12 cellular contexts compared by ENCODE assay signal in the genomic region with DNA sequence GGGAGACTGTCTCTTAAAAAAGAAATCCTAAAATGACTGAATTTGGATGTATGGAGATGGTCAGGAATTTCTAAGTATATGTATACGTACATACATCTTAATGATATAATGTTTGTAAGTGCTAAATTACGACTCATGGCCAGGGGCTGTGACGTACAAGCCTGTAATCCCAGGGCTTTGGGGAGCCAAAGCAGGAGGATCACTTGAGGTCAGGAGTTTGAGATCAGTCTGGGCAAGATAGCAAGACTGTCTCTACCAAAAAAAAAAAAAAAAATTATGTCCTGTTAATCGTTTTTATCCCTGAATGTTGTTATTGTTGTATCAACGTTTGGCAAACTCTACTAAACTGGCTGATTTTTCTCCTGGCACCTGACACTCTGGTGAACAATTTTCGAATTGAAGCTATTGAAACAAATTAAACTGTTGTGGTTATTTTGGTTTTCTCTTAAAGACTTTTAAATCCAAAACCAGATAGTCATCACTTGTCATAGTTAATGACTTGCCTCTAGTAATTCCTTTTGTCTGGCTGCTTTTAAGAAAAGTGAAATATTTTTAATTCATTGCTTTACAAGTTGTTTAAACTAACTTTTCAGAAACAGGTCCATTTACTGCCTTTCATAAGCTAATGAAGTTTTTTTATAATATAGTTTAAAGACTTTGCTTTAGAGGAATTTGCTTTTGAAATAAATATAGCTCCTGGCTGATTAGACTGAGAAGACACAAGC. TPM values are rescaled to one million over a fixed set of nuclear protein-coding genes. Genes with fewer than 3 reads are reported as not detected.
DNase-seq lines count a peak whose midpoint lies in the region; ATAC-seq lines count a peak whose summit lies in the region.
"Had no signal": no experiment of that assay in that cellular context is flagged by ENCODE, and none has a peak within 500 bp of the region (broad histone marks: within the 10 kb centered on the region; RNA-seq: fewer than 3 reads in every experiment).

No MANE protein-coding gene starts in this region.

- no peak overlapping the region for H2BK12ac ChIP-seq in mesenchymal stem cell (ENCODE audit: low read length in 2 of 2)

- 61% methylated on average over 5 of the region's 6 CpGs for WGBS in mesenchymal stem cell

- no peak overlapping the region for H4K8ac ChIP-seq in mesenchymal stem cell (ENCODE audit: low read length)

- no peak overlapping the region for H2BK120ac ChIP-seq in mesenchymal stem cell (ENCODE audit: low read depth, low read length)

- peaks cover 1% of the 10 kb centered on the region for H3K36me3 Mint-ChIP-seq in IgD-negative memory B cell
- H3K36me3 Mint-ChIP-seq in activated naive CD4-positive, alpha-beta T cell treated with anti-CD3 and anti-CD28 coated beads, Interleukin-2, amount 50 U/mL, for 72 hours, result peaks cover 5 to 30% of the 10 kb centered on the region in 2 donors

- H3K9me3 Mint-ChIP-seq in IgD-negative memory B cell, result no peaks in the 10 kb centered on the region
- H3K9me3 Mint-ChIP-seq in activated naive CD4-positive, alpha-beta T cell treated with anti-CD3 and anti-CD28 coated beads, Interleukin-2, amount 50 U/mL, for 72 hours, result no peaks in the 10 kb centered on the region

- H3K18ac ChIP-seq in mesenchymal stem cell (ENCODE audit: low read depth in 1 of 2, low read length in 2 of 2), result no peak overlapping the region

- H3K4me1 Mint-ChIP-seq in IgD-negative memory B cell, result peaks cover 37 to 49% (median 43%) of the 10 kb centered on the region in 3 donors

- 0 out of 22 replicates have a peak overlapping the region, but pooled peaks of 1 of the 11 experiments have one; percentile 17 for H3K9ac ChIP-seq in BLaER1 treated with 17β-estradiol and CSF1 and Interleukin-3, amounts not matched to agents 10 nM and 100 nM
- H3K9ac ChIP-seq in mesenchymal stem cell (ENCODE audit: low read length), result peak overlapping the region; percentile 63

- H4K20me1 ChIP-seq in BLaER1 treated with 17β-estradiol and CSF1 and Interleukin-3, amounts not matched to agents 10 nM and 100 nM, result peaks cover 100% of the 10 kb centered on the region in 11 experiments

- H2BK5ac ChIP-seq in mesenchymal stem cell (ENCODE audit: low read depth, low read length, poor library complexity, severe bottlenecking), result no peak overlapping the region

- no peaks in the 10 kb centered on the region for H3K79me1 ChIP-seq in mesenchymal stem cell (replicated peaks; ENCODE audit: low read length, poor library complexity, severe bottlenecking)

- no peak overlapping the region for H2BK15ac ChIP-seq in mesenchymal stem cell (ENCODE audit: low read depth, poor library complexity, severe bottlenecking)

- no peaks in the 10 kb centered on the region for H3K9me3 ChIP-seq in BLaER1 treated with 17β-estradiol and CSF1 and Interleukin-3, amounts not matched to agents 10 nM and 100 nM (replicated peaks in 1 of 11)
- no peaks in the 10 kb centered on the region for H3K9me3 ChIP-seq in mesenchymal stem cell (ENCODE audit: control insufficient read depth, low read length)

- peak; percentile 31 to 35 for ATAC-seq in activated naive CD4-positive, alpha-beta T cell treated with anti-CD3 and anti-CD28 coated beads, Interleukin-2, amount 50 U/mL, for 72 hours
- ATAC-seq in HG03439 (IDR thresholded peaks at IDR 0.05; ENCODE audit: unreplicated experiment) (no peak), GM18909 (IDR thresholded peaks at IDR 0.05; ENCODE audit: poor library complexity, unreplicated experiment) (no peak)
- ATAC-seq: left cardiac atrium, right cardiac atrium had no signal

- H3K27ac ChIP-seq in BLaER1 treated with 17β-estradiol and CSF1 and Interleukin-3, amounts not matched to agents 10 nM and 100 nM, result no peak overlapping the region
- no peak overlapping the region for H3K27ac ChIP-seq in mesenchymal stem cell (ENCODE audit: low read length, poor library complexity, severe bottlenecking)

- H3K27me3 ChIP-seq in BLaER1 treated with 17β-estradiol and CSF1 and Interleukin-3, amounts not matched to agents 10 nM and 100 nM, result no peaks in the 10 kb centered on the region
- no peaks in the 10 kb centered on the region for H3K27me3 ChIP-seq in mesenchymal stem cell (ENCODE audit: control insufficient read depth in 1 of 2, insufficient read depth in 1 of 2, low read length in 2 of 2)

- H3K4me2 ChIP-seq in BLaER1 treated with 17β-estradiol and CSF1 and Interleukin-3, amounts not matched to agents 10 nM and 100 nM, result peak overlapping the region; percentile 51 to 98 (median 87); a peak in 14 of 22 replicates
- H3K4me2 ChIP-seq in mesenchymal stem cell (ENCODE audit: low read length, poor library complexity, severe bottlenecking), result no peak overlapping the region

- no peak overlapping the region for H2AFZ ChIP-seq in mesenchymal stem cell (ENCODE audit: low read depth, low read length)

- no peak overlapping the region for H4K91ac ChIP-seq in mesenchymal stem cell (ENCODE audit: low read length)

- no peak overlapping the region for H3K4ac ChIP-seq in mesenchymal stem cell (ENCODE audit: low read depth in 1 of 2, low read length in 2 of 2)

- no peak overlapping the region for H3K23ac ChIP-seq in mesenchymal stem cell (ENCODE audit: low read length in 2 of 2)

- DNase-seq in activated naive CD4-positive, alpha-beta T cell treated with anti-CD3 and anti-CD28 coated beads, Interleukin-2, amount 50 U/mL, for 72 hours (ENCODE audit: low spot score in 2 of 2), result no peak
- peak; percentile 45 for DNase-seq in mesenchymal stem cell
- DNase-seq in medulla oblongata (ENCODE audit: extremely low spot score), result no peak
- DNase-seq in NCI-H2029 (lab: John Stamatoyannopoulos, UW), result no peak
- DNase-seq: activated effector memory CD4-positive, alpha-beta T cell treated with anti-CD3 and anti-CD28 coated beads, Interleukin-2, amount 50 U/mL, for 16 hours; DMS 273 treated with DMSO at 0.1 percent for 48 hours; left cardiac atrium; right cardiac atrium had no signal

- H3K4me1 ChIP-seq in BLaER1 treated with 17β-estradiol and CSF1 and Interleukin-3, amounts not matched to agents 10 nM and 100 nM, result peaks cover 46 to 62% (median 52%) of the 10 kb centered on the region in 10 experiments
- peaks cover 11% of the 10 kb centered on the region for H3K4me1 ChIP-seq in mesenchymal stem cell (ENCODE audit: control insufficient read depth, insufficient read depth, low read depth, low read length)

- no peak overlapping the region for H3K4me3 ChIP-seq in BLaER1 treated with 17β-estradiol and CSF1 and Interleukin-3, amounts not matched to agents 10 nM and 100 nM
- no peak overlapping the region for H3K4me3 ChIP-seq in mesenchymal stem cell (ENCODE audit: insufficient read depth in 1 of 2, low read depth in 1 of 2, low read length in 2 of 2)

- H2AK5ac ChIP-seq in mesenchymal stem cell (ENCODE audit: low read length, severe bottlenecking), result no peak overlapping the region

- no peaks in the 10 kb centered on the region for H3K27me3 Mint-ChIP-seq in IgD-negative memory B cell

- no peak overlapping the region for H3K14ac ChIP-seq in mesenchymal stem cell (ENCODE audit: low read length in 2 of 2)

- peak overlapping the region in 3 of 4 donors; percentile 72 to 84 (median 79) for H3K4me3 Mint-ChIP-seq in IgD-negative memory B cell

- H3K36me3 ChIP-seq in BLaER1 treated with 17β-estradiol and CSF1 and Interleukin-3, amounts not matched to agents 10 nM and 100 nM, result peaks cover 52 to 69% (median 58%) of the 10 kb centered on the region in 11 experiments
- peaks cover 14 to 41% of the 10 kb centered on the region in 2 experiments for H3K36me3 ChIP-seq in mesenchymal stem cell (ENCODE audit: control insufficient read depth in 1 of 2, insufficient read depth in 2 of 2, low read depth in 1 of 2, low read length in 2 of 2)

- peak overlapping the region in 1 of 3 donors; percentile 24 for H3K27ac Mint-ChIP-seq in IgD-negative memory B cell
- peak overlapping the region in 1 of 2 donors; percentile 89 for H3K27ac Mint-ChIP-seq in activated naive CD4-positive, alpha-beta T cell treated with anti-CD3 and anti-CD28 coated beads, Interleukin-2, amount 50 U/mL, for 72 hours

RNA-seq across cellular contexts. Expression of a gene that starts 7.0 kb away (rescaled TPM):
- 218 TPM for polyA plus RNA-seq in IgD-negative memory B cell
- total RNA-seq in activated naive CD4-positive, alpha-beta T cell treated with anti-CD3 and anti-CD28 coated beads, Interleukin-2, amount 50 U/mL, for 72 hours, result 100 to 1,000 TPM; 239 to 287 TPM
- 560 TPM for polyA plus RNA-seq in mesenchymal stem cell (2013, experiment 1 of 2)
- 524 TPM for polyA plus RNA-seq in mesenchymal stem cell (2013, experiment 2 of 2)

Comparison
In these comparisons a context has a peak if more than half of its experiments do, and no peak if none do; other contexts are left out.
1. ATAC-seq: peak in activated naive CD4-positive, alpha-beta T cell treated with anti-CD3 and anti-CD28 coated beads, Interleukin-2, amount 50 U/mL, for 72 hours (2 of 2); none in HG03439 (single experiment) and GM18909 (single experiment).